Comparison of ENCODE assay signal across 18 cellular contexts in the genomic region with DNA sequence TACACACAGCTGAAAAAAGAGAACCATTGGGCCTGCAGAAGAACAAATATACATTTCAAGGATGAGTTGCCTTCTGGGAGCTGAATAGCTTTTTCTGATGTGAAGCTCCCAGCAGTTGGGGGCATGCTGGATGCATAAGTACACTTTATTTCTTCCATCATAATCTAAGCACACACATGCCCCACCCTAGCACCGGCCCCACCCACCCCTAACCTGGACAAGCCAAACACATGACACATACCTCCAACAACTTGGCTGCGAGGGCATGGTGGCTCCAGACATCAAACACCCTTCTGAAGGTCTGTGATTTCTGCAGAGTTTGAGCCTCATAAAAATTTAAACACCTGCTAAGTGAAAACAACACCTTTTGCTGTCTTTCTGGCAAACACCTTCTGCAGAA.
DNase-seq lines count a peak whose midpoint lies in the region; ATAC-seq, FAIRE-seq and TF ChIP-seq lines count a peak whose summit lies in the region.
"Had no signal": no experiment of that assay in that cellular context is flagged by ENCODE, and none has a peak within 500 bp of the region (broad histone marks: within the 10 kb centered on the region; RNA-seq: fewer than 3 reads in every experiment).

No MANE protein-coding gene starts in this region.

- no peak for TF ChIP-seq POLR2A in H54 (IDR thresholded peaks at IDR 0.05; ENCODE audit: low read depth, low read length)

- ATAC-seq in left lung: peak; percentile 61
- ATAC-seq: Panc1, T-helper 17 cell had no signal

- no peak for FAIRE-seq in H54 (lab: Jason Lieb, UNC)
- FAIRE-seq: GM12891 had no signal

- H3K9me3 ChIP-seq in left lung: no peaks in the 10 kb centered on the region
- H3K9me3 ChIP-seq: BE2C, HAP-1 had no signal

- H3K27me3 ChIP-seq in left lung: no peaks in the 10 kb centered on the region
- H3K27me3 ChIP-seq: BE2C had no signal

- TF ChIP-seq CTCF in left lung (IDR thresholded peaks at IDR 0.05): no peak

- DNase-seq in LoVo (ENCODE audit: low spot score): peak; percentile 5
- peak; percentile 26 for DNase-seq in NCI-H345 (lab: John Stamatoyannopoulos, UW)
- DNase-seq in SHP77 (lab: John Stamatoyannopoulos, UW): peak; percentile 36 to 61
- no peak for DNase-seq in left lung
- no peak for DNase-seq in EL
- no peak for DNase-seq in stimulated activated CD4-positive, alpha-beta T cell treated with anti-CD3 and anti-CD28 coated beads, Interleukin-15, amount 100 ng/mL, for 24 hours
- no peak for DNase-seq in NK-92 (lab: John Stamatoyannopoulos, UW; ENCODE audit: unreplicated experiment)
- DNase-seq in H54 (ENCODE audit: insufficient read length, low spot score): no peak
- DNase-seq: BE2C, DND-41, KBM-7, NCI-H187, NCI-H226, NCI-H526, T-helper 17 cell had no signal

- H3K27ac ChIP-seq in left lung: no peak overlapping the region

- no peaks in the 10 kb centered on the region for H3K36me3 ChIP-seq in left lung
- H3K36me3 ChIP-seq: BE2C, HAP-1 had no signal

- intact Hi-C loops in left lung (cut with DNase I): no loop called here

- no peak overlapping the region for H3K4me3 ChIP-seq in left lung
- H3K4me3 ChIP-seq: HAP-1 had no signal

- no peaks in the 10 kb centered on the region for H3K4me1 ChIP-seq in left lung
- H3K4me1 ChIP-seq: BE2C, HAP-1 had no signal

Comparison
In these comparisons a context has a peak if more than half of its experiments do, and no peak if none do; other contexts are left out.
1. DNase-seq: peak in LoVo (single experiment), NCI-H345 (single experiment) and SHP77 (2 of 2); none in left lung (0 of 2), EL (single experiment), stimulated activated CD4-positive, alpha-beta T cell treated with anti-CD3 and anti-CD28 coated beads, Interleukin-15, amount 100 ng/mL, for 24 hours (single experiment), NK-92 (single experiment) and H54 (single experiment).